Comparison of ENCODE assay signal across 1 cellular context in genomic region chr17:56913867-56914640, GRCh38.
A peak's percentile ranks its signal among the peaks of the same experiment; 100 is the strongest.
TF ChIP-seq lines count a peak whose summit lies in the region.

A gene with protein sequence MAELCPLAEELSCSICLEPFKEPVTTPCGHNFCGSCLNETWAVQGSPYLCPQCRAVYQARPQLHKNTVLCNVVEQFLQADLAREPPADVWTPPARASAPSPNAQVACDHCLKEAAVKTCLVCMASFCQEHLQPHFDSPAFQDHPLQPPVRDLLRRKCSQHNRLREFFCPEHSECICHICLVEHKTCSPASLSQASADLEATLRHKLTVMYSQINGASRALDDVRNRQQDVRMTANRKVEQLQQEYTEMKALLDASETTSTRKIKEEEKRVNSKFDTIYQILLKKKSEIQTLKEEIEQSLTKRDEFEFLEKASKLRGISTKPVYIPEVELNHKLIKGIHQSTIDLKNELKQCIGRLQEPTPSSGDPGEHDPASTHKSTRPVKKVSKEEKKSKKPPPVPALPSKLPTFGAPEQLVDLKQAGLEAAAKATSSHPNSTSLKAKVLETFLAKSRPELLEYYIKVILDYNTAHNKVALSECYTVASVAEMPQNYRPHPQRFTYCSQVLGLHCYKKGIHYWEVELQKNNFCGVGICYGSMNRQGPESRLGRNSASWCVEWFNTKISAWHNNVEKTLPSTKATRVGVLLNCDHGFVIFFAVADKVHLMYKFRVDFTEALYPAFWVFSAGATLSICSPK (minus strand): TSS chr17:56914049. CDS start chr17:56913988, 61 bp downstream.

TF ChIP-seq in K562, 482 proteins besides CTCF, POLR2A, EP300 and RAD21 (continued from another document and continues in another):
- TF ChIP-seq SAP30 (IDR thresholded peaks at IDR 0.05; ENCODE audit: borderline replicate concordance, insufficient read depth, low read depth, low read length, poor library complexity, severe bottlenecking), result peak; percentile 52
- TF ChIP-seq ELF1 (tag; IDR thresholded peaks at IDR 0.05), result peak; percentile 71
- no peak for TF ChIP-seq ZC3H11A (IDR thresholded peaks at IDR 0.05; ENCODE audit: low read depth, low read length)
- peak; percentile 84 for TF ChIP-seq KDM2B (CRISPR knock-in tag; IDR thresholded peaks at IDR 0.05)
- TF ChIP-seq SRSF1 (IDR thresholded peaks at IDR 0.05; ENCODE audit: low read depth, low read length), result peak; percentile 64; the same call in 1 of the 2 replicates
- TF ChIP-seq HSF4 (CRISPR knock-in tag; IDR thresholded peaks at IDR 0.05; ENCODE audit: borderline replicate concordance), result no peak
- peak; percentile 85 for TF ChIP-seq PRPF4 (IDR thresholded peaks at IDR 0.05; ENCODE audit: insufficient read depth, low read depth, low read length, poor library complexity, severe bottlenecking)
- TF ChIP-seq ZNF146 (CRISPR knock-in tag; IDR thresholded peaks at IDR 0.05; ENCODE audit: unreplicated experiment), result peak; percentile 10
- peak; percentile 86 for TF ChIP-seq CXXC5 (CRISPR knock-in tag; IDR thresholded peaks at IDR 0.05)
- peak; percentile 97 for TF ChIP-seq PHF8 (IDR thresholded peaks at IDR 0.05; ENCODE audit: borderline replicate concordance, low read length)
- TF ChIP-seq MAFG (tag; conservative IDR thresholded peaks at IDR 0.05), result no peak
- TF ChIP-seq HDAC2 (IDR thresholded peaks at IDR 0.05), result no peak
- no peak for TF ChIP-seq POLR3G (IDR thresholded peaks at IDR 0.05; ENCODE audit: extremely low read depth, insufficient read length, insufficient replicate concordance)
- no peak for TF ChIP-seq NR0B1 (IDR thresholded peaks at IDR 0.05; ENCODE audit: partially characterized antibody)
- peak; percentile 16; the same call in 1 of the 2 replicates for TF ChIP-seq CHCHD3 (CRISPR knock-in tag; IDR thresholded peaks at IDR 0.05)
- no peak for TF ChIP-seq ZNF398 (CRISPR knock-in tag; IDR thresholded peaks at IDR 0.05)
- no peak for TF ChIP-seq MTA2 (IDR thresholded peaks at IDR 0.05; ENCODE audit: low read depth)
- TF ChIP-seq CHD7 (IDR thresholded peaks at IDR 0.05; ENCODE audit: low read depth, low read length), result no peak
- TF ChIP-seq ZNF184 (CRISPR knock-in tag; IDR thresholded peaks at IDR 0.05), result no peak
- no peak for TF ChIP-seq SMAD3 (CRISPR knock-in tag; conservative IDR thresholded peaks at IDR 0.05)
- TF ChIP-seq SMAD1 (IDR thresholded peaks at IDR 0.05; ENCODE audit: low read depth, low read length, partially characterized antibody), result peak; percentile 83
- TF ChIP-seq ZBTB17 (CRISPR knock-in tag; IDR thresholded peaks at IDR 0.05), result peak; percentile 52; the same call in 1 of the 2 replicates
- no peak for TF ChIP-seq BDP1 (IDR thresholded peaks at IDR 0.05; ENCODE audit: insufficient read depth, insufficient read length)
- no peak for TF ChIP-seq BCOR (IDR thresholded peaks at IDR 0.05)
- no peak for TF ChIP-seq ZKSCAN1 (IDR thresholded peaks at IDR 0.05; ENCODE audit: low read depth, low read length)
- TF ChIP-seq NONO (IDR thresholded peaks at IDR 0.05; ENCODE audit: low read depth in 2 of 2, low read length in 1 of 2), result peak in 1 of 2 experiments; percentile 98; a peak in 2 of 4 replicates
- TF ChIP-seq ARID4B (CRISPR knock-in tag; IDR thresholded peaks at IDR 0.05), result peak; percentile 62; the same call in 1 of the 2 replicates
- 0 out of 2 replicates have a peak, but pooled peaks have one; percentile 75 for TF ChIP-seq ZNF589 (CRISPR knock-in tag; IDR thresholded peaks at IDR 0.05; ENCODE audit: low read depth)
- 0 out of 2 replicates have a peak, but pooled peaks have one; percentile 10 for TF ChIP-seq JUND (IDR thresholded peaks at IDR 0.05; ENCODE audit: borderline replicate concordance, low read depth, low read length)
- TF ChIP-seq JUND (tag; IDR thresholded peaks at IDR 0.05; ENCODE audit: borderline replicate concordance, low read depth, low read length), result no peak
- peak; percentile 58 for TF ChIP-seq REST (CRISPR knock-in tag; IDR thresholded peaks at IDR 0.05; ENCODE audit: low read depth)
- no peak for TF ChIP-seq MAFF (IDR thresholded peaks at IDR 0.05; ENCODE audit: low read length)
- TF ChIP-seq SMAD2 (IDR thresholded peaks at IDR 0.05; ENCODE audit: low read depth, low read length), result no peak
